8 cellular contexts compared by ENCODE assay signal in genomic region chr14:24135584-24135833, GRCh38. TPM values are rescaled to one million over a fixed set of nuclear protein-coding genes. Genes with fewer than 3 reads are reported as not detected.
DNase-seq lines count a peak whose midpoint lies in the region; ATAC-seq and TF ChIP-seq lines count a peak whose summit lies in the region.

No MANE protein-coding gene starts in this region.

- intact Hi-C loops in CD8-positive, alpha-beta T cell (cut with DNase I, micrococcal nuclease): no loop called here
- intact Hi-C loops in activated T-helper 1 cell treated with anti-CD3 and anti-CD28 coated beads, Interleukin-12 subunit alpha, Interleukin-12 subunit beta, Interleukin-2, Interleukin-4 antibody, amounts not matched to agents 30 ng/mL and 10 ng/mL and 1 ng/mL, durations not matched to agents 14 hours and 24 hours and 36 hours (cut with micrococcal nuclease): no loop called here

- H3K9me3 ChIP-seq in CD8-positive, alpha-beta T cell (ENCODE audit: low read length): no peaks in the 10 kb centered on the region
- H3K9me3 ChIP-seq in thoracic aorta: no peaks in the 10 kb centered on the region

- peak overlapping the region; percentile 87 for H3K4me3 Mint-ChIP-seq in CD8-positive, alpha-beta T cell
- H3K4me3 Mint-ChIP-seq in activated T-helper 1 cell treated with anti-CD3 and anti-CD28 coated beads, Interleukin-12 subunit alpha, Interleukin-12 subunit beta, Interleukin-2, Interleukin-4 antibody, amounts not matched to agents 30 ng/mL and 10 ng/mL and 1 ng/mL, durations not matched to agents 14 hours and 24 hours and 36 hours: peak overlapping the region; percentile 92

- H3K4me3 ChIP-seq in CD8-positive, alpha-beta T cell (ENCODE audit: low read depth, low read length): peak overlapping the region; percentile 91
- H3K4me3 ChIP-seq in HFF-Myc (replicated peaks; ENCODE audit: low read depth, low read length) (peak overlapping the region; percentile 79), kidney epithelial cell (ENCODE audit: low read depth, low read length) (peak overlapping the region; percentile 88), thoracic aorta (peak overlapping the region; percentile 95)

- peaks cover 63% of the 10 kb centered on the region for H3K4me1 Mint-ChIP-seq in CD8-positive, alpha-beta T cell (ENCODE audit: low read depth)
- H3K4me1 Mint-ChIP-seq in activated T-helper 1 cell treated with anti-CD3 and anti-CD28 coated beads, Interleukin-12 subunit alpha, Interleukin-12 subunit beta, Interleukin-2, Interleukin-4 antibody, amounts not matched to agents 30 ng/mL and 10 ng/mL and 1 ng/mL, durations not matched to agents 14 hours and 24 hours and 36 hours (ENCODE audit: low read depth): peaks cover 59% of the 10 kb centered on the region

- no peaks in the 10 kb centered on the region for H3K27me3 ChIP-seq in CD8-positive, alpha-beta T cell (ENCODE audit: insufficient read depth, low read length)
- H3K27me3 ChIP-seq in kidney epithelial cell (ENCODE audit: control insufficient read depth, insufficient read depth, low read length): no peaks in the 10 kb centered on the region
- H3K27me3 ChIP-seq in thoracic aorta (replicated peaks; ENCODE audit: insufficient read depth): no peaks in the 10 kb centered on the region

- peaks cover 36% of the 10 kb centered on the region for H3K36me3 Mint-ChIP-seq in CD8-positive, alpha-beta T cell
- peaks cover 29% of the 10 kb centered on the region for H3K36me3 Mint-ChIP-seq in activated T-helper 1 cell treated with anti-CD3 and anti-CD28 coated beads, Interleukin-12 subunit alpha, Interleukin-12 subunit beta, Interleukin-2, Interleukin-4 antibody, amounts not matched to agents 30 ng/mL and 10 ng/mL and 1 ng/mL, durations not matched to agents 14 hours and 24 hours and 36 hours (ENCODE audit: low read depth)

- H3K36me3 ChIP-seq in CD8-positive, alpha-beta T cell (ENCODE audit: insufficient read depth, low read length): peaks cover 17% of the 10 kb centered on the region
- H3K36me3 ChIP-seq in kidney epithelial cell (ENCODE audit: control insufficient read depth, insufficient read depth, low read length) (peaks cover 2% of the 10 kb centered on the region), thoracic aorta (peaks cover 13% of the 10 kb centered on the region)

- CTCF ChIA-PET in CD8-positive, alpha-beta T cell (lab: Charles Lee): interaction anchor here (0.9 to 4.9 kb wide), 7 partner anchors 11 to 43 kb away, joined by 3 to 29 read pairs (median 5); partner anchors contain the start of genes IRF9, PSME2 and RNF31

- POLR2A ChIA-PET in CD8-positive, alpha-beta T cell (lab: Charles Lee): interaction anchor here (0.6 to 3.9 kb wide), 22 partner anchors 8 to 301 kb away, joined by 3 to 56 read pairs (median 6); partner anchors contain the start of genes DCAF11, IPO4, IRF9 and MDP1

- H3K9me3 Mint-ChIP-seq in CD8-positive, alpha-beta T cell: no peaks in the 10 kb centered on the region
- H3K9me3 Mint-ChIP-seq in activated T-helper 1 cell treated with anti-CD3 and anti-CD28 coated beads, Interleukin-12 subunit alpha, Interleukin-12 subunit beta, Interleukin-2, Interleukin-4 antibody, amounts not matched to agents 30 ng/mL and 10 ng/mL and 1 ng/mL, durations not matched to agents 14 hours and 24 hours and 36 hours: no peaks in the 10 kb centered on the region

- no peaks in the 10 kb centered on the region for H3K27me3 Mint-ChIP-seq in CD8-positive, alpha-beta T cell (ENCODE audit: low read depth)
- no peaks in the 10 kb centered on the region for H3K27me3 Mint-ChIP-seq in activated T-helper 1 cell treated with anti-CD3 and anti-CD28 coated beads, Interleukin-12 subunit alpha, Interleukin-12 subunit beta, Interleukin-2, Interleukin-4 antibody, amounts not matched to agents 30 ng/mL and 10 ng/mL and 1 ng/mL, durations not matched to agents 14 hours and 24 hours and 36 hours (ENCODE audit: insufficient read depth)

- peak overlapping the region; percentile 81 for H3K27ac ChIP-seq in CD8-positive, alpha-beta T cell (ENCODE audit: low read depth, low read length)
- peak overlapping the region; percentile 29 to 84 for H3K27ac ChIP-seq in thoracic aorta

- no peak for DNase-seq in CD8-positive, alpha-beta T cell
- no peak for DNase-seq in HFF-Myc (ENCODE audit: extremely low read depth, low read depth)
- DNase-seq in activated T-helper 1 cell treated with anti-CD3 and anti-CD28 coated beads, Interleukin-12 subunit alpha, Interleukin-12 subunit beta, Interleukin-2, Interleukin-4 antibody, amounts not matched to agents 30 ng/mL and 10 ng/mL and 1 ng/mL, durations not matched to agents 14 hours and 24 hours and 36 hours (ENCODE audit: low spot score): no peak
- no peak for DNase-seq in kidney epithelial cell (ENCODE audit: low read depth)
- no peak for DNase-seq in thoracic aorta (ENCODE audit: low spot score)
- no peak for DNase-seq in AG08395 (ENCODE audit: low spot score)
- no peak for DNase-seq in NCI-H524 treated with DMSO at 0.1 percent for 48 hours (lab: John Stamatoyannopoulos, UW)
- DNase-seq in NCI-H2196 treated with DMSO at 0.1 percent for 48 hours (lab: John Stamatoyannopoulos, UW; ENCODE audit: unreplicated experiment): no peak

- H3K4me1 ChIP-seq in CD8-positive, alpha-beta T cell (ENCODE audit: insufficient read depth, low read length): peaks cover 50% of the 10 kb centered on the region
- H3K4me1 ChIP-seq in thoracic aorta (ENCODE audit: control insufficient read depth in 1 of 2, low read depth in 2 of 2): peaks cover 12 to 30% of the 10 kb centered on the region in 2 donors

- peak overlapping the region; percentile 93 for H3K27ac Mint-ChIP-seq in CD8-positive, alpha-beta T cell
- peak overlapping the region; percentile 89 for H3K27ac Mint-ChIP-seq in activated T-helper 1 cell treated with anti-CD3 and anti-CD28 coated beads, Interleukin-12 subunit alpha, Interleukin-12 subunit beta, Interleukin-2, Interleukin-4 antibody, amounts not matched to agents 30 ng/mL and 10 ng/mL and 1 ng/mL, durations not matched to agents 14 hours and 24 hours and 36 hours

- no peak for TF ChIP-seq CTCF in CD8-positive, alpha-beta T cell (IDR thresholded peaks at IDR 0.05)
- TF ChIP-seq CTCF in HFF-Myc (IDR thresholded peaks at IDR 0.05; ENCODE audit: low read depth, low read length, missing control alignments) (no peak), kidney epithelial cell (IDR thresholded peaks at IDR 0.05; ENCODE audit: insufficient read depth, low read length, poor library complexity, severe bottlenecking) (no peak), thoracic aorta (IDR thresholded peaks at IDR 0.05) (no peak)

- no peak for ATAC-seq in CD8-positive, alpha-beta T cell
- ATAC-seq in thoracic aorta (ENCODE audit: insufficient number of reproducible peaks, low FRiP score, low read depth): no peak

RNA-seq across cellular contexts. Expression of gene PSME1, which starts 0.5 kb away (rescaled TPM):
- 100 to 1,000 TPM; 200 to 207 TPM for total RNA-seq in CD8-positive, alpha-beta T cell
- 291 and 295 TPM in 2 replicates for total RNA-seq in activated T-helper 1 cell treated with anti-CD3 and anti-CD28 coated beads, Interleukin-12 subunit alpha, Interleukin-12 subunit beta, Interleukin-2, Interleukin-4 antibody, amounts not matched to agents 30 ng/mL and 10 ng/mL and 1 ng/mL, durations not matched to agents 14 hours and 24 hours and 36 hours
- 216 and 234 TPM in 2 replicates for total RNA-seq in kidney epithelial cell
- 10 to 100 TPM; 61.2 to 84.5 TPM for total RNA-seq in thoracic aorta

RNA-seq across cellular contexts. Expression of gene FITM1, which starts 5.0 kb away (rescaled TPM):
- total RNA-seq in CD8-positive, alpha-beta T cell: 1 to 10 TPM; 1.7 to 2.4 TPM
- total RNA-seq in activated T-helper 1 cell treated with anti-CD3 and anti-CD28 coated beads, Interleukin-12 subunit alpha, Interleukin-12 subunit beta, Interleukin-2, Interleukin-4 antibody, amounts not matched to agents 30 ng/mL and 10 ng/mL and 1 ng/mL, durations not matched to agents 14 hours and 24 hours and 36 hours: 0.26 TPM in 1 of 2 replicates, not detected in the other
- not detected in 2 replicates for total RNA-seq in kidney epithelial cell
- total RNA-seq in thoracic aorta: under 1 TPM in 1 of 2 donors, not detected in 1; 0.78 TPM

RNA-seq across cellular contexts. Expression of gene EMC9, which starts 5.9 kb away (rescaled TPM):
- 10 to 100 TPM in 1 of 2 experiments, 1 to 10 TPM in 1; 7.8 to 10.4 TPM for total RNA-seq in CD8-positive, alpha-beta T cell
- total RNA-seq in activated T-helper 1 cell treated with anti-CD3 and anti-CD28 coated beads, Interleukin-12 subunit alpha, Interleukin-12 subunit beta, Interleukin-2, Interleukin-4 antibody, amounts not matched to agents 30 ng/mL and 10 ng/mL and 1 ng/mL, durations not matched to agents 14 hours and 24 hours and 36 hours: 22.9 and 28.3 TPM in 2 replicates
- 17.1 and 23.2 TPM in 2 replicates for total RNA-seq in kidney epithelial cell
- total RNA-seq in thoracic aorta: 10 to 100 TPM in 1 of 2 donors, 1 to 10 TPM in 1; 4.9 to 18.6 TPM

RNA-seq across cellular contexts. Expression of gene PSME2, which starts 10.9 kb away (rescaled TPM):
- total RNA-seq in CD8-positive, alpha-beta T cell: 10 to 100 TPM; 90.1 to 91.0 TPM
- 575 and 588 TPM in 2 replicates for total RNA-seq in activated T-helper 1 cell treated with anti-CD3 and anti-CD28 coated beads, Interleukin-12 subunit alpha, Interleukin-12 subunit beta, Interleukin-2, Interleukin-4 antibody, amounts not matched to agents 30 ng/mL and 10 ng/mL and 1 ng/mL, durations not matched to agents 14 hours and 24 hours and 36 hours
- 110 and 115 TPM in 2 replicates for total RNA-seq in kidney epithelial cell
- 10 to 100 TPM; 24.6 to 28.8 TPM for total RNA-seq in thoracic aorta

RNA-seq across cellular contexts. Expression of gene RNF31, which starts 11.8 kb away (rescaled TPM):
- total RNA-seq in CD8-positive, alpha-beta T cell: 10 to 100 TPM; 45.4 to 51.7 TPM
- total RNA-seq in activated T-helper 1 cell treated with anti-CD3 and anti-CD28 coated beads, Interleukin-12 subunit alpha, Interleukin-12 subunit beta, Interleukin-2, Interleukin-4 antibody, amounts not matched to agents 30 ng/mL and 10 ng/mL and 1 ng/mL, durations not matched to agents 14 hours and 24 hours and 36 hours: 115 and 129 TPM in 2 replicates
- 70.7 and 77.0 TPM in 2 replicates for total RNA-seq in kidney epithelial cell
- 10 to 100 TPM; 60.4 to 94.6 TPM for total RNA-seq in thoracic aorta
